In genomic region chr13:99230588-99230987, GRCh38 we compare ENCODE assay signal across 1 cellular context.
TF ChIP-seq lines count a peak whose summit lies in the region.

No MANE protein-coding gene starts in this region.

TF ChIP-seq in K562, 482 proteins besides CTCF, POLR2A, EP300 and RAD21:
- TF ChIP-seq, protein P1, sequence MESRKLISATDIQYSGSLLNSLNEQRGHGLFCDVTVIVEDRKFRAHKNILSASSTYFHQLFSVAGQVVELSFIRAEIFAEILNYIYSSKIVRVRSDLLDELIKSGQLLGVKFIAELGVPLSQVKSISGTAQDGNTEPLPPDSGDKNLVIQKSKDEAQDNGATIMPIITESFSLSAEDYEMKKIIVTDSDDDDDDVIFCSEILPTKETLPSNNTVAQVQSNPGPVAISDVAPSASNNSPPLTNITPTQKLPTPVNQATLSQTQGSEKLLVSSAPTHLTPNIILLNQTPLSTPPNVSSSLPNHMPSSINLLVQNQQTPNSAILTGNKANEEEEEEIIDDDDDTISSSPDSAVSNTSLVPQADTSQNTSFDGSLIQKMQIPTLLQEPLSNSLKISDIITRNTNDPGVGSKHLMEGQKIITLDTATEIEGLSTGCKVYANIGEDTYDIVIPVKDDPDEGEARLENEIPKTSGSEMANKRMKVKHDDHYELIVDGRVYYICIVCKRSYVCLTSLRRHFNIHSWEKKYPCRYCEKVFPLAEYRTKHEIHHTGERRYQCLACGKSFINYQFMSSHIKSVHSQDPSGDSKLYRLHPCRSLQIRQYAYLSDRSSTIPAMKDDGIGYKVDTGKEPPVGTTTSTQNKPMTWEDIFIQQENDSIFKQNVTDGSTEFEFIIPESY (CRISPR knock-in tag; IDR thresholded peaks at IDR 0.05): peak; percentile 95
